Comparison of ENCODE assay signal across 1 cellular context in genomic region chr3:42012935-42013651, GRCh38.
TF ChIP-seq lines count a peak whose summit lies in the region.

No MANE protein-coding gene starts in this region.

TF ChIP-seq in GM12878, 131 proteins besides CTCF, POLR2A, EP300 and RAD21 (continued from another document):
- TF ChIP-seq TCF3 (IDR thresholded peaks at IDR 0.05; ENCODE audit: borderline replicate concordance, insufficient read depth, low read depth, low read length) = peak; percentile 19; the same call in 1 of the 2 replicates
- TF ChIP-seq BACH1 (IDR thresholded peaks at IDR 0.05; ENCODE audit: borderline replicate concordance) = no peak; the same call in 1 of the 2 replicates
- no peak for TF ChIP-seq NR2C2 (IDR thresholded peaks at IDR 0.05; ENCODE audit: borderline replicate concordance, control insufficient read depth, insufficient read length, low read depth)
- peak; percentile 91 for TF ChIP-seq MYB (IDR thresholded peaks at IDR 0.05; ENCODE audit: borderline replicate concordance, low read depth, low read length)
- peak; percentile 60 for TF ChIP-seq RUNX3 (IDR thresholded peaks at IDR 0.05; ENCODE audit: low read length)
